Comparison of ENCODE assay signal across 2 cellular contexts in genomic region chr7:125848157-125848556, GRCh38.
TF ChIP-seq lines count a peak whose summit lies in the region.

No MANE protein-coding gene starts in this region.

TF ChIP-seq in GM23338, 12 proteins besides CTCF, POLR2A, EP300 and RAD21:
- TF ChIP-seq EZH2 (IDR thresholded peaks at IDR 0.05; ENCODE audit: low read depth, unreplicated experiment) (no peak), STAT1 (IDR thresholded peaks at IDR 0.05; ENCODE audit: unreplicated experiment) (no peak)

TF ChIP-seq in H1, 55 proteins besides CTCF, POLR2A, EP300 and RAD21:
- TF ChIP-seq ATF3 (IDR thresholded peaks at IDR 0.05; ENCODE audit: insufficient read depth, low read depth, low read length) = no peak
- no peak for TF ChIP-seq TEAD4 (IDR thresholded peaks at IDR 0.05; ENCODE audit: low read depth, low read length)
- no peak for TF ChIP-seq NANOG (IDR thresholded peaks at IDR 0.05; ENCODE audit: insufficient read depth, low read depth, low read length, poor library complexity, severe bottlenecking)
- TF ChIP-seq POLR2AphosphoS5 (IDR thresholded peaks at IDR 0.05; ENCODE audit: low read depth, low read length) = no peak
- TF ChIP-seq HDAC2 (IDR thresholded peaks at IDR 0.05; ENCODE audit: borderline replicate concordance in 1 of 2, low read depth in 2 of 2, low read length in 2 of 2) = no peak
